8 cellular contexts compared by ENCODE assay signal in the genomic region with DNA sequence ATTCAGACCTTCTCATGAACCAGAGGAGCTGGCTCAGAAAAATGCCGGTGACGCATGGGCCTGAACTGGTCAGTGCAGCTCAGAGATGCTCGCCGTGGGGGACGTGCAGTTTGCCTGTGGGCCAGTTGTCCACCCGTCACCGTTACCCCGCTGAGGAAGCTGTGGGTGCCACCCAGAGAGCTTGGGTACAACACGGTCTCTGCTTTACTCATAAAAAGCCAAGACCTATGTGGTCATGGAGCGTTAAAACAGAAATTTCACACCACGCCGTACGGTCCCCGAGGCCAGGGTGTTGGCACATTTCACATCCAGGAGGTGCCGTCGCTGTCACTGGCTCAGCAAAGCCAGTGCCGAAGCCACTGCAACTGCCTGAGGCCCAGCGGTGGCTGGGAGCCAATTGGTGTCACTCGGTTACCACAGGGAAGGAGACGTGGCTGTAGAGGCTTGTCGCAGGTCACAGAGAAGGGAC.
DNase-seq lines count a peak whose midpoint lies in the region; ATAC-seq lines count a peak whose summit lies in the region.

No MANE protein-coding gene starts in this region.

- DNase-seq in activated CD4-positive, alpha-beta T cell treated with anti-CD3 and anti-CD28 coated beads for 4 hours: peak; percentile 24 to 28
- no peak for DNase-seq in activated CD4-positive, alpha-beta T cell treated with anti-CD3 and anti-CD28 coated beads for 1 hour
- DNase-seq in activated CD8-positive, alpha-beta memory T cell treated with anti-CD3 and anti-CD28 coated beads for 24 hours: peak; percentile 82
- DNase-seq in cardiac septum (ENCODE audit: low spot score) (peak; percentile 87), NCI-H446 treated with DMSO at 0.1 percent for 48 hours (lab: John Stamatoyannopoulos, UW) (no peak)
- DNase-seq in stimulated activated CD4-positive, alpha-beta T cell treated with anti-CD3 and anti-CD28 coated beads, TNF-alpha, amount 100 ng/mL, for 48 hours (ENCODE audit: low read depth in 3 of 3): peak in 2 of 3 donors; percentile 42 to 69

- intact Hi-C loops in cardiac septum (cut with DNase I): no loop called here

- no peak for ATAC-seq in HG03159 (IDR thresholded peaks at IDR 0.05; ENCODE audit: unreplicated experiment)
- ATAC-seq in HG02885 (IDR thresholded peaks at IDR 0.05; ENCODE audit: poor library complexity, unreplicated experiment): no peak

Comparison
In these comparisons a context has a peak if more than half of its experiments do, and no peak if none do; other contexts are left out.
1. DNase-seq: peak in activated CD4-positive, alpha-beta T cell treated with anti-CD3 and anti-CD28 coated beads for 4 hours (2 of 2), activated CD8-positive, alpha-beta memory T cell treated with anti-CD3 and anti-CD28 coated beads for 24 hours (single experiment), cardiac septum (single experiment) and stimulated activated CD4-positive, alpha-beta T cell treated with anti-CD3 and anti-CD28 coated beads, TNF-alpha, amount 100 ng/mL, for 48 hours (2 of 3); none in activated CD4-positive, alpha-beta T cell treated with anti-CD3 and anti-CD28 coated beads for 1 hour (single experiment) and NCI-H446 treated with DMSO at 0.1 percent for 48 hours (single experiment).